In genomic region chr10:124629842-124630241, GRCh38 we compare ENCODE assay signal across 18 cellular contexts.
A peak's percentile ranks its signal among the peaks of the same experiment; 100 is the strongest.
DNase-seq lines count a peak whose midpoint lies in the region; ATAC-seq, FAIRE-seq and TF ChIP-seq lines count a peak whose summit lies in the region.
"Had no signal": no experiment of that assay in that cellular context is flagged by ENCODE, and none has a peak within 500 bp of the region (broad histone marks: within the 10 kb centered on the region; RNA-seq: fewer than 3 reads in every experiment).

No MANE protein-coding gene starts in this region.

- no peak for FAIRE-seq in frontal cortex (lab: Jason Lieb, UNC)
- FAIRE-seq: astrocyte, HTR-8/SVneo had no signal

- H3K27me3 Mint-ChIP-seq in CD8-positive, alpha-beta T cell (ENCODE audit: low read depth) = no peaks in the 10 kb centered on the region
- no peaks in the 10 kb centered on the region for H3K27me3 Mint-ChIP-seq in WTC11 (ENCODE audit: low read depth)
- H3K27me3 Mint-ChIP-seq: activated CD8-positive, alpha-beta memory T cell treated with anti-CD3 and anti-CD28 coated beads, Interleukin-2, amount 10 ng/mL, durations not matched to agents 7 days and 5 days; dendritic cell treated with granulocyte-macrophage colony-stimulating factor and Interleukin-4, amounts not matched to agents 40 ng/mL and 50 ng/mL, for 4 days had no signal

- in situ Hi-C loops in KBM-7 (cut with MboI; ENCODE audit: low pct_unique_long_range_greater_than_20kb, low sequenced_read_pairs) = no loop called here

- intact Hi-C loops in CD8-positive, alpha-beta T cell (cut with DNase I, micrococcal nuclease) = loop anchor here in 1 of 2 experiments (5.0 kb wide), 1 partner anchor 98 kb away; no protein-coding TSS in a partner anchor

- no peak for DNase-seq in CD8-positive, alpha-beta T cell
- DNase-seq in WTC11 (ENCODE audit: low spot score) (no peak), myocyte (ENCODE audit: low read depth) (peak; percentile 55), frontal cortex (ENCODE audit: low spot score in 2 of 2) (no peak), KBM-7 (no peak)
- DNase-seq: activated CD8-positive, alpha-beta memory T cell treated with anti-CD3 and anti-CD28 coated beads, Interleukin-2, amount 10 ng/mL, durations not matched to agents 7 days and 5 days; activated effector memory CD4-positive, alpha-beta T cell treated with Interleukin-2 at 50 U/mL for 16 hours; erythroblast; NCI-H1694; NCI-H345; SHP77 treated with DMSO at 0.1 percent for 48 hours; stimulated activated CD4-positive, alpha-beta T cell treated with anti-CD3 and anti-CD28 coated beads, Interleukin-4, amount 100 ng/mL, for 24 hours had no signal

- no peak overlapping the region for H3K4me3 ChIP-seq in CD8-positive, alpha-beta T cell (ENCODE audit: low read depth, low read length)
- H3K4me3 ChIP-seq in thymus (ENCODE audit: low read length) = no peak overlapping the region

- POLR2A ChIA-PET in CD8-positive, alpha-beta T cell (lab: Charles Lee) = no interaction called here
- POLR2A ChIA-PET in WTC11 (lab: Charles Lee) = no interaction called here

- H3K27me3 ChIP-seq in CD8-positive, alpha-beta T cell (ENCODE audit: insufficient read depth, low read length) = no peaks in the 10 kb centered on the region
- H3K27me3 ChIP-seq in thymus (ENCODE audit: control insufficient read depth, insufficient read depth) = no peaks in the 10 kb centered on the region

- peaks cover 59% of the 10 kb centered on the region for H3K4me1 Mint-ChIP-seq in CD8-positive, alpha-beta T cell (ENCODE audit: low read depth)
- peaks cover 31% of the 10 kb centered on the region for H3K4me1 Mint-ChIP-seq in WTC11

- H3K9me3 ChIP-seq in CD8-positive, alpha-beta T cell (ENCODE audit: low read length) = no peaks in the 10 kb centered on the region
- no peaks in the 10 kb centered on the region for H3K9me3 ChIP-seq in thymus (ENCODE audit: control insufficient read depth)

- H3K4me1 ChIP-seq in CD8-positive, alpha-beta T cell (ENCODE audit: insufficient read depth, low read length) = peaks cover 48% of the 10 kb centered on the region
- peaks cover 81% of the 10 kb centered on the region for H3K4me1 ChIP-seq in thymus (ENCODE audit: control insufficient read depth, insufficient read depth, low read length)

- CTCF ChIA-PET in CD8-positive, alpha-beta T cell (lab: Charles Lee) = interaction anchor here (1.3 to 9.5 kb wide), 5 partner anchors 13 to 116 kb away, joined by 3 to 73 read pairs (median 19); partner anchors contain the start of gene FAM53B
- CTCF ChIA-PET in WTC11 (lab: Charles Lee) = interaction anchor here (1.3 to 4.4 kb wide), 4 partner anchors 17 to 112 kb away, joined by 3 to 16 read pairs (median 7); no protein-coding TSS in a partner anchor

- H3K36me3 Mint-ChIP-seq in CD8-positive, alpha-beta T cell = peaks cover 17% of the 10 kb centered on the region
- peaks cover 6% of the 10 kb centered on the region for H3K36me3 Mint-ChIP-seq in WTC11

- TF ChIP-seq CTCF in CD8-positive, alpha-beta T cell (IDR thresholded peaks at IDR 0.05) = no peak
- no peak for TF ChIP-seq CTCF in WTC11 (IDR thresholded peaks at IDR 0.05)

- H3K36me3 ChIP-seq in CD8-positive, alpha-beta T cell (ENCODE audit: insufficient read depth, low read length) = no peaks in the 10 kb centered on the region
- H3K36me3 ChIP-seq in thymus (ENCODE audit: control insufficient read depth, insufficient read depth) = peaks cover 10% of the 10 kb centered on the region

- H3K9me3 Mint-ChIP-seq in CD8-positive, alpha-beta T cell = peaks cover 2% of the 10 kb centered on the region
- peaks cover 6% of the 10 kb centered on the region for H3K9me3 Mint-ChIP-seq in WTC11
- H3K9me3 Mint-ChIP-seq: dendritic cell treated with granulocyte-macrophage colony-stimulating factor and Interleukin-4, amounts not matched to agents 40 ng/mL and 50 ng/mL, for 4 days had no signal

- peak overlapping the region; percentile 84 for H3K27ac Mint-ChIP-seq in CD8-positive, alpha-beta T cell
- 0 out of 2 replicates have a peak overlapping the region, but pooled peaks have one; percentile 63 for H3K27ac Mint-ChIP-seq in WTC11
- H3K27ac Mint-ChIP-seq: activated CD8-positive, alpha-beta memory T cell treated with anti-CD3 and anti-CD28 coated beads, Interleukin-2, amount 10 ng/mL, durations not matched to agents 7 days and 5 days had no signal

- no peak overlapping the region for H3K4me3 Mint-ChIP-seq in CD8-positive, alpha-beta T cell
- H3K4me3 Mint-ChIP-seq in WTC11 = no peak overlapping the region
- H3K4me3 Mint-ChIP-seq: activated CD8-positive, alpha-beta memory T cell treated with anti-CD3 and anti-CD28 coated beads, Interleukin-2, amount 10 ng/mL, durations not matched to agents 7 days and 5 days; dendritic cell treated with granulocyte-macrophage colony-stimulating factor and Interleukin-4, amounts not matched to agents 40 ng/mL and 50 ng/mL, for 4 days had no signal

- no peak for ATAC-seq in CD8-positive, alpha-beta T cell
- ATAC-seq in WTC11 = no peak
- no peak for ATAC-seq in GM19467 (IDR thresholded peaks at IDR 0.05; ENCODE audit: unreplicated experiment)
- ATAC-seq: activated CD8-positive, alpha-beta memory T cell treated with anti-CD3 and anti-CD28 coated beads, Interleukin-2, amount 10 ng/mL, durations not matched to agents 7 days and 5 days; HCT116 had no signal

- H3K27ac ChIP-seq in CD8-positive, alpha-beta T cell (ENCODE audit: low read depth, low read length) = no peak overlapping the region
- peak overlapping the region; percentile 25 for H3K27ac ChIP-seq in thymus (ENCODE audit: low read depth)

- WGBS in thymus = 61% methylated on average over 6 of the region's 6 CpGs

TF ChIP-seq in WTC11, 78 proteins besides CTCF, POLR2A, EP300 and RAD21:
- TF ChIP-seq HMGA2 (CRISPR knock-in tag; IDR thresholded peaks at IDR 0.05) (no peak), CDX4 (CRISPR knock-in tag; IDR thresholded peaks at IDR 0.05; ENCODE audit: borderline replicate concordance) (no peak), ESRRA (CRISPR knock-in tag; IDR thresholded peaks at IDR 0.05; ENCODE audit: borderline replicate concordance) (no peak), ZNF317 (CRISPR knock-in tag; IDR thresholded peaks at IDR 0.05; ENCODE audit: borderline replicate concordance, low read depth) (no peak), MXD4 (CRISPR knock-in tag; IDR thresholded peaks at IDR 0.05; ENCODE audit: borderline replicate concordance) (no peak), MLX (CRISPR knock-in tag; IDR thresholded peaks at IDR 0.05) (no peak), TP53 (CRISPR knock-in tag; IDR thresholded peaks at IDR 0.05) (no peak), RORB (CRISPR knock-in tag; IDR thresholded peaks at IDR 0.05) (no peak), CREM (CRISPR knock-in tag; IDR thresholded peaks at IDR 0.05) (no peak), TEAD4 (CRISPR knock-in tag; IDR thresholded peaks at IDR 0.05) (no peak), NR2C2 (CRISPR knock-in tag; IDR thresholded peaks at IDR 0.05) (no peak), ZNF425 (CRISPR knock-in tag; conservative IDR thresholded peaks at IDR 0.05) (no peak), JAZF1 (CRISPR knock-in tag; IDR thresholded peaks at IDR 0.05) (no peak)
